Comparison of ENCODE assay signal across 8 cellular contexts in the genomic region with DNA sequence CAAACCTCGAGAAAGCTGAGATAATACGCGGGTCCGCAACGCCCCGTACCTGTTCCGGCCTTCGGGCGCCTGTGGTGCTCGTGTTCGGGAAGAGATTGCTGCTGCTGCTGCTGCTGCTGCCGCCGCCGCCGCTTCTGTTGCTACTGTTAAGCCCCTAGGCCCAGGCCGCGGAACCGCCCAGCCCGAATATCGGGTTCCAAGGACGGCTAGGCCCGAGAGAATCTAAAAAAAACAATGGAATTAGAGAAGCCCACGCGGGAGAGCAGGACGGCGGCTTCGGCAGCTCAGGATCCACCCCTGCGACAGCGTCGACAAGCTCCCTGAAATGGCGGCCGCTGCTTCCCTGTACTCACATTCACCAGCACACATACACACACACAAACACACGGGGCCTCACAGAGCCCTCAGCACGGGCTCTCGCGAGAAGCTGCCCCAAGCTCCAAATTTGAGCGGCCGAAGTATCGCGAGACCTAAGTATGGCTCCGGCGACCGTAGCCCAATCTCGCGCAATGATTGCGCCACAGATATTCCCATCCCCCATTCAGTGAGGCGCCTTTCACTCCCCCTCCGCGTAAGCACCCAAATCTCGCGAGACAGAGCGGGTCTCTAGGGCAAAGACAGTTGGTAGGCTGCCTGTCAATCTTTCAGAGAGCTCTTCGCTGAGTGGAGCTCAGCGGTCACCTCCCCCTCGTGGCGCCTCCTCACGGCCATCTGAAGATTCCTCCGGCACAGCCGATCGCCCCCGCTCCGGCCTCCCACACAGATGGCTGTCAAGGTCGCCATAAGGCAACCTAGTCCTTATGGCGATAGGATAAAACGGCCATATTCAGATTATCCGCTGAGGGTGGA. TPM values are rescaled to one million over a fixed set of nuclear protein-coding genes. Genes with fewer than 3 reads are reported as not detected.
DNase-seq lines count a peak whose midpoint lies in the region; ATAC-seq and TF ChIP-seq lines count a peak whose summit lies in the region.

RBM39 (minus strand) TSS at position 369 of the 849 bp plus-strand sequence. CDS start 1,386 bp downstream, outside the sequence.

- H3K36me3 ChIP-seq in colonic mucosa, result peaks cover 19% of the 10 kb centered on the region

- H3K9me3 Mint-ChIP-seq in activated CD4-positive, alpha-beta T cell treated with anti-CD3 and anti-CD28 coated beads, Interleukin-2, amount 10 ng/mL, durations not matched to agents 24 days and 14 days, result no peaks in the 10 kb centered on the region

- H3K4me1 Mint-ChIP-seq in activated CD4-positive, alpha-beta T cell treated with anti-CD3 and anti-CD28 coated beads, Interleukin-2, amount 10 ng/mL, durations not matched to agents 24 days and 14 days, result peaks cover 43% of the 10 kb centered on the region

- intact Hi-C loops in activated CD4-positive, alpha-beta T cell treated with anti-CD3 and anti-CD28 coated beads, Interleukin-2, amount 10 ng/mL, durations not matched to agents 24 days and 14 days (cut with micrococcal nuclease), result loop anchor here (1.0 kb wide), 3 partner anchors 30 to 126 kb away; partner anchors contain the start of genes CPNE1, PHF20 and RBM12
- intact Hi-C loops in colonic mucosa (cut with DNase I), result no loop called here

- peak within 1 kb of the TSS; percentile 75 for H3K4me3 ChIP-seq in colonic mucosa

- H3K27ac ChIP-seq in colonic mucosa (peak within 1 kb of the TSS; percentile 99), layer of hippocampus (ENCODE audit: low read depth, low read length) (peak within 1 kb of the TSS; percentile 98)

- H3K9me3 ChIP-seq in colonic mucosa, result no peaks in the 10 kb centered on the region

- ATAC-seq in GM19324 (IDR thresholded peaks at IDR 0.05; ENCODE audit: low FRiP score, unreplicated experiment), result peak; percentile 88
- ATAC-seq in HG03469 (IDR thresholded peaks at IDR 0.05; ENCODE audit: unreplicated experiment), result peak; percentile 73

- peaks cover 4% of the 10 kb centered on the region for H3K27me3 Mint-ChIP-seq in activated CD4-positive, alpha-beta T cell treated with anti-CD3 and anti-CD28 coated beads, Interleukin-2, amount 10 ng/mL, durations not matched to agents 24 days and 14 days

- peak; percentile 95 to 100 (median 98) for DNase-seq in C1 segment of cervical spinal cord (lab: John Stamatoyannopoulos, UW)
- DNase-seq in NCI-H526 treated with DMSO at 0.1 percent for 48 hours (lab: John Stamatoyannopoulos, UW), result peak; percentile 99
- DNase-seq in activated CD4-positive, alpha-beta T cell treated with anti-CD3 and anti-CD28 coated beads, Interleukin-2, amount 10 ng/mL, durations not matched to agents 24 days and 14 days, result peak; percentile 100
- DNase-seq in colonic mucosa, result peak; percentile 100
- peak; percentile 94 to 98 for DNase-seq in stimulated activated CD4-positive, alpha-beta T cell treated with anti-CD3 and anti-CD28 coated beads, Interleukin-1b, Interleukin-23, amount 100 ng/mL, for 4 hours (ENCODE audit: low read depth in 2 of 2)

- H3K36me3 Mint-ChIP-seq in activated CD4-positive, alpha-beta T cell treated with anti-CD3 and anti-CD28 coated beads, Interleukin-2, amount 10 ng/mL, durations not matched to agents 24 days and 14 days (ENCODE audit: low read depth), result peaks cover 44% of the 10 kb centered on the region

- TF ChIP-seq CTCF in colonic mucosa (IDR thresholded peaks at IDR 0.05), result peak; percentile 21

- H3K4me3 Mint-ChIP-seq in activated CD4-positive, alpha-beta T cell treated with anti-CD3 and anti-CD28 coated beads, Interleukin-2, amount 10 ng/mL, durations not matched to agents 24 days and 14 days, result peak within 1 kb of the TSS; percentile 91

- peak within 1 kb of the TSS; percentile 97 to 98 for H3K9ac ChIP-seq in colonic mucosa (ENCODE audit: low read depth in 2 of 2, low read length in 2 of 2)

- peak within 1 kb of the TSS; percentile 100 for H3K27ac Mint-ChIP-seq in activated CD4-positive, alpha-beta T cell treated with anti-CD3 and anti-CD28 coated beads, Interleukin-2, amount 10 ng/mL, durations not matched to agents 24 days and 14 days

- H3K27me3 ChIP-seq in colonic mucosa (no peaks in the 10 kb centered on the region), layer of hippocampus (ENCODE audit: control insufficient read depth, insufficient read depth, low read length) (no peaks in the 10 kb centered on the region)

- peaks cover 12% of the 10 kb centered on the region for H3K4me1 ChIP-seq in colonic mucosa

RNA-seq across cellular contexts. Expression of gene RBM39, which starts in this region (rescaled TPM):
- 352 and 354 TPM in 2 replicates for total RNA-seq in activated CD4-positive, alpha-beta T cell treated with anti-CD3 and anti-CD28 coated beads, Interleukin-2, amount 10 ng/mL, durations not matched to agents 24 days and 14 days
- 100 to 1,000 TPM; 228 to 248 TPM for total RNA-seq in colonic mucosa

Comparison
In these comparisons a context has a peak if more than half of its experiments do, and no peak if none do; other contexts are left out.
1. Peak in every context shown above with its lines: DNase-seq, ATAC-seq, H3K4me3 ChIP-seq and H3K27ac ChIP-seq.